Comparison of ENCODE assay signal across 7 cellular contexts in genomic region chr10:92942226-92942625, GRCh38.
"Had no signal": no experiment of that assay in that cellular context is flagged by ENCODE, and none has a peak within 500 bp of the region (broad histone marks: within the 10 kb centered on the region; RNA-seq: fewer than 3 reads in every experiment).

No MANE protein-coding gene starts in this region.

- H3K27me3 Mint-ChIP-seq: IgD-negative memory B cell had no signal

- H3K27ac ChIP-seq: HL-60 had no signal

- H3K4me3 ChIP-seq: K562 had no signal

- H3K27ac Mint-ChIP-seq: IgD-negative memory B cell had no signal

- DNase-seq: IMR-90, KBM-7 had no signal

- H3K4me3 Mint-ChIP-seq: IgD-negative memory B cell had no signal

- H3K4me1 Mint-ChIP-seq: IgD-negative memory B cell had no signal

- ATAC-seq: HepG2, K562 had no signal

- FAIRE-seq: HepG2, HTR-8/SVneo, K562 had no signal
